31 cellular contexts compared by ENCODE assay signal in the genomic region with DNA sequence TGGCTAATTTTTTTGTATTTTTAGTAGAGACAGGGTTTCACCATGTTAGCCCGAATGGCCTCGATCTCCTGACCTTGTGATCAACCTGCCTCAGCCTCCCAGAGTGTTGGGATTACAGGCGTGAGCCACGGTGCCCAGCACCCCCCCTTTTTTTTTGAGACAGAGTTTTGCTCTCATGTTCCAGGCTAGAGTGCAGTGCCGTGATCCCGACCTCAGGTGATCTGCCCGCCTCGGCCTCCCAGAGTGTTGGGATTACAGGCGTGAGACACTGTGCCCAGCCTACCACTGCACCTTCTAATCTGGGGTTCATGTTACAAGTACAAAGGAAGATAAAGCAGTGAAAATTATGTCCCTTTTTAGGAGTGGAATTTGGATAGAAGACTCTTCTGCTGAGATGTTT.
"Had no signal": no experiment of that assay in that cellular context is flagged by ENCODE, and none has a peak within 500 bp of the region (broad histone marks: within the 10 kb centered on the region; RNA-seq: fewer than 3 reads in every experiment).

No MANE protein-coding gene starts in this region.

- FAIRE-seq: bronchial epithelial cell had no signal

- H3K27ac Mint-ChIP-seq: activated CD4-positive, alpha-beta T cell treated with anti-CD3 and anti-CD28 coated beads for 36 hours; activated CD8-positive, alpha-beta T cell treated with anti-CD3 and anti-CD28 coated beads, Interleukin-2, amount 10 ng/mL, durations not matched to agents 7 days and 5 days; activated naive CD4-positive, alpha-beta T cell treated with anti-CD3 and anti-CD28 coated beads, Interleukin-2, amount 50 U/mL, for 72 hours; activated naive CD8-positive, alpha-beta T cell treated with anti-CD3 and anti-CD28 coated beads, Interleukin-2, amount 50 U/mL, for 24 hours; activated T-cell treated with anti-CD3 and anti-CD28 coated beads, Interleukin-2, amount 50 U/mL, for 24 hours; activated T-helper 1 cell treated with anti-CD3 and anti-CD28 coated beads, Interleukin-12 subunit alpha, Interleukin-12 subunit beta, Interleukin-2, Interleukin-4 antibody, amounts not matched to agents 30 ng/mL and 10 ng/mL and 1 ng/mL, durations not matched to agents 14 hours and 24 hours and 36 hours had no signal

- H3K9me3 ChIP-seq: ascending aorta, body of pancreas, MG63, Peyer's patch, SJCRH30, SK-N-SH had no signal

- ATAC-seq: activated CD4-positive, alpha-beta T cell treated with anti-CD3 and anti-CD28 coated beads for 36 hours; activated CD8-positive, alpha-beta T cell treated with anti-CD3 and anti-CD28 coated beads, Interleukin-2, amount 10 ng/mL, durations not matched to agents 7 days and 5 days; activated naive CD4-positive, alpha-beta T cell treated with anti-CD3 and anti-CD28 coated beads, Interleukin-2, amount 50 U/mL, for 72 hours; activated naive CD8-positive, alpha-beta T cell treated with anti-CD3 and anti-CD28 coated beads, Interleukin-2, amount 50 U/mL, for 24 hours; body of pancreas had no signal

- H3K9me3 Mint-ChIP-seq: activated naive CD4-positive, alpha-beta T cell treated with anti-CD3 and anti-CD28 coated beads, Interleukin-2, amount 50 U/mL, for 72 hours; activated naive CD8-positive, alpha-beta T cell treated with anti-CD3 and anti-CD28 coated beads, Interleukin-2, amount 50 U/mL, for 24 hours; activated T-cell treated with anti-CD3 and anti-CD28 coated beads, Interleukin-2, amount 50 U/mL, for 24 hours; activated T-helper 1 cell treated with anti-CD3 and anti-CD28 coated beads, Interleukin-12 subunit alpha, Interleukin-12 subunit beta, Interleukin-2, Interleukin-4 antibody, amounts not matched to agents 30 ng/mL and 10 ng/mL and 1 ng/mL, durations not matched to agents 14 hours and 24 hours and 36 hours; central memory CD8-positive, alpha-beta T cell had no signal

- H3K4me2 ChIP-seq: KMS-11, SK-N-SH had no signal

- H3K4me3 ChIP-seq: ascending aorta, body of pancreas, MG63, Peyer's patch had no signal

- H3K27me3 Mint-ChIP-seq: activated CD4-positive, alpha-beta T cell treated with anti-CD3 and anti-CD28 coated beads for 36 hours; activated naive CD8-positive, alpha-beta T cell treated with anti-CD3 and anti-CD28 coated beads, Interleukin-2, amount 50 U/mL, for 24 hours; activated T-cell treated with anti-CD3 and anti-CD28 coated beads, Interleukin-2, amount 50 U/mL, for 24 hours had no signal

- H3K36me3 Mint-ChIP-seq: activated naive CD4-positive, alpha-beta T cell treated with anti-CD3 and anti-CD28 coated beads, Interleukin-2, amount 50 U/mL, for 72 hours had no signal

- H3K4me1 Mint-ChIP-seq: central memory CD8-positive, alpha-beta T cell had no signal

- H3K9ac ChIP-seq: KMS-11, SK-N-SH had no signal

- H3K36me3 ChIP-seq: ascending aorta, MG63, Peyer's patch, SJCRH30 had no signal

- H3K27me3 ChIP-seq: ascending aorta, body of pancreas, MG63, Peyer's patch, SJCRH30 had no signal

- H3K4me1 ChIP-seq: ascending aorta, body of pancreas, SJCRH30 had no signal

- H3K4me3 Mint-ChIP-seq: activated CD4-positive, alpha-beta T cell treated with anti-CD3 and anti-CD28 coated beads for 36 hours; activated CD8-positive, alpha-beta T cell treated with anti-CD3 and anti-CD28 coated beads, Interleukin-2, amount 10 ng/mL, durations not matched to agents 7 days and 5 days; activated naive CD8-positive, alpha-beta T cell treated with anti-CD3 and anti-CD28 coated beads, Interleukin-2, amount 50 U/mL, for 24 hours; activated T-cell treated with anti-CD3 and anti-CD28 coated beads, Interleukin-2, amount 50 U/mL, for 24 hours; activated T-helper 1 cell treated with anti-CD3 and anti-CD28 coated beads, Interleukin-12 subunit alpha, Interleukin-12 subunit beta, Interleukin-2, Interleukin-4 antibody, amounts not matched to agents 30 ng/mL and 10 ng/mL and 1 ng/mL, durations not matched to agents 14 hours and 24 hours and 36 hours; central memory CD8-positive, alpha-beta T cell had no signal

- H3K27ac ChIP-seq: ascending aorta, body of pancreas, KMS-11, Peyer's patch, RWPE1, SJCRH30, VCaP had no signal

- DNase-seq: activated CD4-positive, alpha-beta T cell treated with anti-CD3 and anti-CD28 coated beads for 36 hours; activated CD4-positive, alpha-beta T cell treated with anti-CD3 and anti-CD28 coated beads, Interleukin-2, amount 50 U/mL, for 4 hours; activated CD8-positive, alpha-beta T cell treated with anti-CD3 and anti-CD28 coated beads, Interleukin-2, amount 10 ng/mL, durations not matched to agents 7 days and 5 days; activated effector memory CD4-positive, alpha-beta T cell treated with Interleukin-2 at 50 U/mL for 16 hours; activated naive CD4-positive, alpha-beta T cell; activated naive CD8-positive, alpha-beta T cell treated with anti-CD3 and anti-CD28 coated beads, Interleukin-2, amount 50 U/mL, for 24 hours; activated T-cell treated with anti-CD3 and anti-CD28 coated beads, Interleukin-2, amount 50 U/mL, for 24 hours; amniotic stem cell; body of pancreas; MG63; MV-4-11; NCI-H1092 treated with DMSO at 0.1 percent for 48 hours; NCI-H1436; NCI-H1694 treated with DMSO at 0.1 percent for 48 hours; NCI-H2029 treated with DMSO at 0.1 percent for 48 hours; NCI-H345; NCI-H510A; NCI-H526 treated with DMSO at 0.1 percent for 48 hours; Peyer's patch; Right ventricle myocardium superior; SJCRH30; SK-N-SH; T-helper 1 cell had no signal
